ENCODE assay signal across 8 cellular contexts in genomic region chr2:10835052-10835970, GRCh38. TPM values are rescaled to one million over a fixed set of nuclear protein-coding genes. Genes with fewer than 3 reads are reported as not detected.
DNase-seq lines count a peak whose midpoint lies in the region; ATAC-seq, FAIRE-seq and TF ChIP-seq lines count a peak whose summit lies in the region.

No MANE protein-coding gene starts in this region.

- peak; percentile 74 for FAIRE-seq in endothelial cell of umbilical vein (lab: Jason Lieb, UNC)

- TF ChIP-seq EP300 in suprapubic skin (IDR thresholded peaks at IDR 0.05) = no peak

- ATAC-seq in HG02973 (IDR thresholded peaks at IDR 0.05; ENCODE audit: unreplicated experiment) = peak; percentile 57

- peaks cover 6% of the 10 kb centered on the region for H3K9me3 Mint-ChIP-seq in nephron progenitor cell

- no peaks in the 10 kb centered on the region for H4K20me1 ChIP-seq in endothelial cell of umbilical vein (replicated peaks; ENCODE audit: control insufficient read depth, extremely low read depth, insufficient read depth, low read length)

- H3K36me3 Mint-ChIP-seq in nephron progenitor cell (ENCODE audit: low read depth) = no peaks in the 10 kb centered on the region

- DNase-seq in NCI-H2081 (lab: John Stamatoyannopoulos, UW) (peak; percentile 57 to 77), NCI-H2081 treated with DMSO at 0.1 percent for 48 hours (lab: John Stamatoyannopoulos, UW) (no peak), NCI-H526 (lab: John Stamatoyannopoulos, UW) (peak; percentile 61 to 92), endothelial cell of umbilical vein (ENCODE audit: low read depth, low spot score) (peak; percentile 39), nephron progenitor cell (peak; percentile 93), suprapubic skin (ENCODE audit: low spot score in 2 of 2) (no peak)
- DNase-seq in activated CD8-positive, alpha-beta memory T cell treated with anti-CD3 and anti-CD28 coated beads for 24 hours = peak; percentile 91

- H3K4me1 ChIP-seq in endothelial cell of umbilical vein (ENCODE audit: control insufficient read depth, extremely low read depth, insufficient read depth, low read length) (peaks cover 9% of the 10 kb centered on the region), suprapubic skin (peaks cover 4% of the 10 kb centered on the region)

- CTCF ChIA-PET in endothelial cell of umbilical vein (lab: Charles Lee) = interaction anchor here (0.6 to 11.3 kb wide), 33 partner anchors 9 to 749 kb away, joined by 3 to 738 read pairs (median 4); partner anchors contain the start of genes KCNF1 and PDIA6

- POLR2A ChIA-PET in endothelial cell of umbilical vein (lab: Charles Lee) = no interaction called here

- no peaks in the 10 kb centered on the region for H3K9me1 ChIP-seq in endothelial cell of umbilical vein (replicated peaks; ENCODE audit: control insufficient read depth, extremely low read depth, insufficient read depth, low read length)

- H3K4me3 ChIP-seq in endothelial cell of umbilical vein (replicated peaks in 1 of 3; ENCODE audit: insufficient read depth in 1 of 3, low read depth in 1 of 3, low read length in 3 of 3) (no peak overlapping the region), suprapubic skin (no peak overlapping the region)

- intact Hi-C loops in endothelial cell of umbilical vein (cut with micrococcal nuclease) = no loop called here

- TF ChIP-seq CTCF in endothelial cell of umbilical vein (IDR thresholded peaks at IDR 0.05; ENCODE audit: extremely low read depth in 1 of 2, insufficient read depth in 1 of 2, low read depth in 1 of 2, low read length in 2 of 2) (peak; percentile 86 to 92), nephron progenitor cell (IDR thresholded peaks at IDR 0.05) (peak; percentile 88), suprapubic skin (IDR thresholded peaks at IDR 0.05) (peak; percentile 11 to 70)

- H3K4me3 Mint-ChIP-seq in nephron progenitor cell = no peak overlapping the region

- dilution Hi-C loops in endothelial cell of umbilical vein (cut with MboI; ENCODE audit: extremely low pct_ligation_motif_present, low sequenced_read_pairs) = no loop called here

- H3K27me3 Mint-ChIP-seq in nephron progenitor cell (ENCODE audit: low read depth, poor library complexity) = peaks cover 51% of the 10 kb centered on the region

- no peak for TF ChIP-seq POLR2A in endothelial cell of umbilical vein (IDR thresholded peaks at IDR 0.05; ENCODE audit: low read depth, low read length)
- TF ChIP-seq POLR2A in suprapubic skin (IDR thresholded peaks at IDR 0.05) = no peak

- WGBS in suprapubic skin = 56% methylated on average over 27 of the region's 48 CpGs

- BruUV-seq in endothelial cell of umbilical vein (replicated peaks; lab: Mats Ljungman, UMichigan) = no TSS peak

- H2AFZ ChIP-seq in endothelial cell of umbilical vein (ENCODE audit: low read depth, low read length) = no peak overlapping the region

- H3K27ac Mint-ChIP-seq in nephron progenitor cell = no peak overlapping the region

- H3K27ac ChIP-seq in endothelial cell of umbilical vein (ENCODE audit: insufficient read depth, low read depth, low read length) (no peak overlapping the region), suprapubic skin (no peak overlapping the region)

- H3K36me3 ChIP-seq in endothelial cell of umbilical vein (ENCODE audit: control insufficient read depth in 2 of 2, extremely low read depth in 1 of 2, insufficient read depth in 2 of 2, low read length in 2 of 2) (no peaks in the 10 kb centered on the region), suprapubic skin (no peaks in the 10 kb centered on the region)

- H3K4me1 Mint-ChIP-seq in nephron progenitor cell = peaks cover 22% of the 10 kb centered on the region

- no peak overlapping the region for H3K4me2 ChIP-seq in endothelial cell of umbilical vein (ENCODE audit: insufficient read depth, low read length)

- H3K79me2 ChIP-seq in endothelial cell of umbilical vein (ENCODE audit: control insufficient read depth, insufficient read depth, low read length) = no peaks in the 10 kb centered on the region

- H3K9me3 ChIP-seq in endothelial cell of umbilical vein (replicated peaks; ENCODE audit: control insufficient read depth, insufficient read depth, low read length) = no peaks in the 10 kb centered on the region
- no peaks in the 10 kb centered on the region for H3K9me3 ChIP-seq in suprapubic skin

- no peak overlapping the region for H3K9ac ChIP-seq in endothelial cell of umbilical vein (replicated peaks; ENCODE audit: extremely low read depth, insufficient read depth, low read length)

- H3K27me3 ChIP-seq in endothelial cell of umbilical vein (ENCODE audit: control insufficient read depth in 2 of 2, insufficient read depth in 2 of 2, low read length in 2 of 2) (peaks cover 0 to 4% of the 10 kb centered on the region in 2 experiments), suprapubic skin (peaks cover 49% of the 10 kb centered on the region)

TF ChIP-seq in endothelial cell of umbilical vein, 7 proteins besides CTCF, POLR2A, EP300 and RAD21:
- TF ChIP-seq GATA2 (IDR thresholded peaks at IDR 0.05; ENCODE audit: insufficient read depth, insufficient read length, low read depth, low read length) = no peak
- TF ChIP-seq MYC (IDR thresholded peaks at IDR 0.05; ENCODE audit: low read depth, low read length) = no peak
- no peak for TF ChIP-seq MAX (IDR thresholded peaks at IDR 0.05; ENCODE audit: insufficient read depth, insufficient read length)
- TF ChIP-seq JUN (IDR thresholded peaks at IDR 0.05; ENCODE audit: borderline replicate concordance, insufficient read depth, insufficient read length, low read depth) = no peak
- no peak for TF ChIP-seq FOS (IDR thresholded peaks at IDR 0.05; ENCODE audit: borderline replicate concordance, insufficient read depth, low read length)
- TF ChIP-seq POLR2AphosphoS5 (IDR thresholded peaks at IDR 0.05; ENCODE audit: insufficient read depth, low read depth, low read length) = no peak
- TF ChIP-seq EZH2 (IDR thresholded peaks at IDR 0.05; ENCODE audit: borderline replicate concordance, low read depth, low read length, severe bottlenecking) = no peak

RNA-seq across cellular contexts. Expression of gene PDIA6, which starts 22.7 kb away (rescaled TPM):
- total RNA-seq in endothelial cell of umbilical vein (424 and 433 TPM in 2 replicates), suprapubic skin (10 to 100 TPM; 40.2 to 77.5 (median 63.1) TPM)
- polyA plus RNA-seq in endothelial cell of umbilical vein = 211 and 335 TPM in 2 replicates
- polyA plus RNA-seq in endothelial cell of umbilical vein (2011; cell fraction: cytosol; rRNA removed) = 355 and 422 TPM in 2 replicates
- polyA plus RNA-seq in endothelial cell of umbilical vein (2011; cell fraction: nucleus; rRNA removed) = 194 and 286 TPM in 2 replicates
- 421 and 422 TPM in 2 replicates for polyA plus RNA-seq in endothelial cell of umbilical vein (2012)
- 223 and 225 TPM in 2 replicates for polyA minus RNA-seq in endothelial cell of umbilical vein
- 78.6 TPM for polyA minus RNA-seq in endothelial cell of umbilical vein (2011; cell fraction: cytosol; rRNA and poly(A)+ RNA removed)
- 41.8 and 50.2 TPM in 2 replicates for polyA minus RNA-seq in endothelial cell of umbilical vein (2011; cell fraction: nucleus; rRNA and poly(A)+ RNA removed)

Comparison
In these comparisons a context has a peak if more than half of its experiments do, and no peak if none do; other contexts are left out.
1. DNase-seq: peak in NCI-H2081 (2 of 2), NCI-H526 (2 of 2), activated CD8-positive, alpha-beta memory T cell treated with anti-CD3 and anti-CD28 coated beads for 24 hours (single experiment), endothelial cell of umbilical vein (single experiment) and nephron progenitor cell (single experiment); none in NCI-H2081 treated with DMSO at 0.1 percent for 48 hours (single experiment) and suprapubic skin (0 of 2).
2. Peak in every context shown above with its lines, with median percentiles within 50 percentile points of each other: CTCF ChIP-seq.